In genomic region chr5:98258939-98259338, GRCh38 we compare ENCODE assay signal across 15 cellular contexts.
"Had no signal": no experiment of that assay in that cellular context is flagged by ENCODE, and none has a peak within 500 bp of the region (broad histone marks: within the 10 kb centered on the region; RNA-seq: fewer than 3 reads in every experiment).

No MANE protein-coding gene starts in this region.

- H3K4me2 ChIP-seq: smooth muscle cell had no signal

- H3K4me1 Mint-ChIP-seq: activated naive CD8-positive, alpha-beta T cell treated with anti-CD3 and anti-CD28 coated beads, Interleukin-2, amount 10 ng/mL, durations not matched to agents 7 days and 5 days; nephron had no signal

- H3K4me3 ChIP-seq: psoas muscle, right lobe of liver, smooth muscle cell had no signal

- H3K9me3 Mint-ChIP-seq: activated naive CD8-positive, alpha-beta T cell treated with anti-CD3 and anti-CD28 coated beads, Interleukin-2, amount 10 ng/mL, durations not matched to agents 7 days and 5 days; activated T-helper 1 cell treated with anti-CD3 and anti-CD28 coated beads, Interleukin-12 subunit alpha, Interleukin-12 subunit beta, Interleukin-2, Interleukin-4 antibody, amounts not matched to agents 30 ng/mL and 10 ng/mL and 1 ng/mL, durations not matched to agents 14 hours and 24 hours and 36 hours; nephron had no signal

- H3K4me1 ChIP-seq: foreskin keratinocyte, psoas muscle, right lobe of liver had no signal

- H3K9me3 ChIP-seq: psoas muscle, right lobe of liver had no signal

- H3K4me3 Mint-ChIP-seq: activated naive CD8-positive, alpha-beta T cell treated with anti-CD3 and anti-CD28 coated beads, Interleukin-2, amount 10 ng/mL, durations not matched to agents 7 days and 5 days; activated T-helper 1 cell treated with anti-CD3 and anti-CD28 coated beads, Interleukin-12 subunit alpha, Interleukin-12 subunit beta, Interleukin-2, Interleukin-4 antibody, amounts not matched to agents 30 ng/mL and 10 ng/mL and 1 ng/mL, durations not matched to agents 14 hours and 24 hours and 36 hours; nephron had no signal

- H3K36me3 Mint-ChIP-seq: activated naive CD8-positive, alpha-beta T cell treated with anti-CD3 and anti-CD28 coated beads, Interleukin-2, amount 10 ng/mL, durations not matched to agents 7 days and 5 days had no signal

- ATAC-seq: foreskin keratinocyte; psoas muscle; right lobe of liver; stimulated activated naive CD8-positive, alpha-beta T cell treated with anti-CD3 and anti-CD28 coated beads, Interleukin-15, Interleukin-2, amounts not matched to agents 100 U/mL and 50 U/mL, for 24 hours had no signal

- H3K27me3 ChIP-seq: brain microvascular endothelial cell, foreskin keratinocyte, right lobe of liver had no signal

- H3K27ac Mint-ChIP-seq: activated naive CD8-positive, alpha-beta T cell treated with anti-CD3 and anti-CD28 coated beads, Interleukin-2, amount 10 ng/mL, durations not matched to agents 7 days and 5 days; activated T-helper 1 cell treated with anti-CD3 and anti-CD28 coated beads, Interleukin-12 subunit alpha, Interleukin-12 subunit beta, Interleukin-2, Interleukin-4 antibody, amounts not matched to agents 30 ng/mL and 10 ng/mL and 1 ng/mL, durations not matched to agents 14 hours and 24 hours and 36 hours; nephron had no signal

- H3K27ac ChIP-seq: brain microvascular endothelial cell, foreskin keratinocyte, psoas muscle, right lobe of liver had no signal

- DNase-seq: activated CD4-positive, alpha-beta T cell treated with anti-CD3 and anti-CD28 coated beads, Interleukin-2, amount 50 U/mL, for 1 hour; activated CD8-positive, alpha-beta memory T cell treated with anti-CD3 and anti-CD28 coated beads for 24 hours; activated naive CD8-positive, alpha-beta T cell treated with anti-CD3 and anti-CD28 coated beads, Interleukin-2, amount 10 ng/mL, durations not matched to agents 7 days and 5 days; brain microvascular endothelial cell; cortex of kidney; effector memory CD4-positive, alpha-beta T cell; foreskin keratinocyte; glutamatergic neuron; psoas muscle; right lobe of liver; stimulated activated naive CD8-positive, alpha-beta T cell treated with anti-CD3 and anti-CD28 coated beads, Interleukin-15, Interleukin-2, amounts not matched to agents 100 U/mL and 50 U/mL, for 24 hours; trophoblast cell had no signal

- H3K36me3 ChIP-seq: brain microvascular endothelial cell, right lobe of liver had no signal
